ENCODE assay signal across 2 cellular contexts in the genomic region with DNA sequence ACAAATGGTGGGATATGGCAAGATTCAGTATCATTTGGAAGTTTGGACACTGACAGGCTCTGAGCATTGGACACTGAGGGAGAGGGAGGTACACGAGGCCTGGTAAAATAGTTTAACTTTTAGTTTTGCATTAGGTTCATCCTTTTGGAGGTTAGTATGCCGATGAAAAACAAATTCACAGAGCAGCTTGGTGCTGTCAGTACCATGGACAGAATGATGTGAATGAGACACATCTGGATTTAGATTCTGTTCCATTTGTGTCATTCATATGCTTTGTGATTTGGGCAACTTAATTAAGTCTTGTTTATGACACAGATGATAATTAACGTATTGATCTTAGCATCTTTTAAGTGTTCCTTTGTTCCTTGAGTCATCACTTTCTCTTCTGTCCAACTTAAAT.
TF ChIP-seq lines count a peak whose summit lies in the region.

No MANE protein-coding gene starts in this region.

TF ChIP-seq in HEK293, 187 proteins besides CTCF, POLR2A, EP300 and RAD21:
- TF ChIP-seq, protein P1, sequence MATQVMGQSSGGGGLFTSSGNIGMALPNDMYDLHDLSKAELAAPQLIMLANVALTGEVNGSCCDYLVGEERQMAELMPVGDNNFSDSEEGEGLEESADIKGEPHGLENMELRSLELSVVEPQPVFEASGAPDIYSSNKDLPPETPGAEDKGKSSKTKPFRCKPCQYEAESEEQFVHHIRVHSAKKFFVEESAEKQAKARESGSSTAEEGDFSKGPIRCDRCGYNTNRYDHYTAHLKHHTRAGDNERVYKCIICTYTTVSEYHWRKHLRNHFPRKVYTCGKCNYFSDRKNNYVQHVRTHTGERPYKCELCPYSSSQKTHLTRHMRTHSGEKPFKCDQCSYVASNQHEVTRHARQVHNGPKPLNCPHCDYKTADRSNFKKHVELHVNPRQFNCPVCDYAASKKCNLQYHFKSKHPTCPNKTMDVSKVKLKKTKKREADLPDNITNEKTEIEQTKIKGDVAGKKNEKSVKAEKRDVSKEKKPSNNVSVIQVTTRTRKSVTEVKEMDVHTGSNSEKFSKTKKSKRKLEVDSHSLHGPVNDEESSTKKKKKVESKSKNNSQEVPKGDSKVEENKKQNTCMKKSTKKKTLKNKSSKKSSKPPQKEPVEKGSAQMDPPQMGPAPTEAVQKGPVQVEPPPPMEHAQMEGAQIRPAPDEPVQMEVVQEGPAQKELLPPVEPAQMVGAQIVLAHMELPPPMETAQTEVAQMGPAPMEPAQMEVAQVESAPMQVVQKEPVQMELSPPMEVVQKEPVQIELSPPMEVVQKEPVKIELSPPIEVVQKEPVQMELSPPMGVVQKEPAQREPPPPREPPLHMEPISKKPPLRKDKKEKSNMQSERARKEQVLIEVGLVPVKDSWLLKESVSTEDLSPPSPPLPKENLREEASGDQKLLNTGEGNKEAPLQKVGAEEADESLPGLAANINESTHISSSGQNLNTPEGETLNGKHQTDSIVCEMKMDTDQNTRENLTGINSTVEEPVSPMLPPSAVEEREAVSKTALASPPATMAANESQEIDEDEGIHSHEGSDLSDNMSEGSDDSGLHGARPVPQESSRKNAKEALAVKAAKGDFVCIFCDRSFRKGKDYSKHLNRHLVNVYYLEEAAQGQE (tag by site-specific recombination; IDR thresholded peaks at IDR 0.05) = peak; percentile 80
- TF ChIP-seq ZBTB49 (tag by site-specific recombination; IDR thresholded peaks at IDR 0.05; ENCODE audit: low read depth) = no peak

TF ChIP-seq in GM12878, 131 proteins besides CTCF, POLR2A, EP300 and RAD21:
- no peak for TF ChIP-seq ZNF207 (IDR thresholded peaks at IDR 0.05; ENCODE audit: borderline replicate concordance)
- no peak for TF ChIP-seq POLR2AphosphoS2 (IDR thresholded peaks at IDR 0.05; ENCODE audit: low read depth, low read length)
- TF ChIP-seq, protein P1 (IDR thresholded peaks at IDR 0.05; ENCODE audit: low read depth, low read length) = peak; percentile 51; the same call in 1 of the 2 replicates
- no peak for TF ChIP-seq SMAD1 (IDR thresholded peaks at IDR 0.05; ENCODE audit: low read depth, partially characterized antibody)
- no peak for TF ChIP-seq ZBTB4 (CRISPR knock-in tag; IDR thresholded peaks at IDR 0.05)
- TF ChIP-seq BMI1 (IDR thresholded peaks at IDR 0.05; ENCODE audit: borderline replicate concordance) = no peak
- no peak for TF ChIP-seq ZNF274 (IDR thresholded peaks at IDR 0.05; ENCODE audit: insufficient read depth, insufficient read length)
- no peak for TF ChIP-seq MTA2 (IDR thresholded peaks at IDR 0.05; ENCODE audit: low read depth)
